10 cellular contexts compared by ENCODE assay signal in genomic region chr12:114405449-114406271, GRCh38. TPM values are rescaled to one million over a fixed set of nuclear protein-coding genes. Genes with fewer than 3 reads are reported as not detected.
DNase-seq lines count a peak whose midpoint lies in the region; ATAC-seq, FAIRE-seq and TF ChIP-seq lines count a peak whose summit lies in the region.
"Had no signal": no experiment of that assay in that cellular context is flagged by ENCODE, and none has a peak within 500 bp of the region (broad histone marks: within the 10 kb centered on the region; RNA-seq: fewer than 3 reads in every experiment).

TSS of gene TBX5 (minus strand) at chr12:114406144. CDS start at chr12:114403898, 2,246 bp downstream.

- peak within 1 kb of the TSS; percentile 33 for H2BK20ac ChIP-seq in IMR-90 (ENCODE audit: low read depth, low read length)
- no peak within 1 kb of the TSS for H2BK20ac ChIP-seq in H1 (ENCODE audit: low read length)

- peak within 1 kb of the TSS; percentile 83 for H3K4me2 ChIP-seq in IMR-90 (ENCODE audit: low read depth, low read length)
- H3K4me2 ChIP-seq in H1 (ENCODE audit: insufficient read depth in 1 of 2, low read depth in 2 of 2, low read length in 2 of 2), result peak within 1 kb of the TSS; percentile 57 to 72
- H3K4me2 ChIP-seq in mesendoderm (ENCODE audit: low read length), result peak within 1 kb of the TSS; percentile 17

- TF ChIP-seq EP300 in H1 (IDR thresholded peaks at IDR 0.05; ENCODE audit: borderline replicate concordance in 1 of 2, low read depth in 2 of 2, low read length in 2 of 2), result no peak

- 0% methylated on average over 20 of the region's 46 CpGs; no CpG with 5 or more reads in 1 of the 2 experiments for WGBS in IMR-90 (ENCODE audit: extremely low coverage in 2 of 2, insufficient read length in 1 of 2), 2 experiments
- 3% methylated on average over 39 of the region's 46 CpGs; no CpG with 5 or more reads in 1 of the 2 experiments for WGBS in H1 (ENCODE audit: extremely low coverage in 1 of 2, insufficient coverage in 1 of 2, insufficient read length in 1 of 2, insufficient replicate concordance in 2 of 2, low coverage in 1 of 2, low lambda C conversion rate in 2 of 2, missing lambda C conversion rate in 1 of 2), 2 experiments
- no CpG with 5 or more reads among the region's 46 CpGs for WGBS in mesendoderm (ENCODE audit: extremely low coverage, insufficient coverage, low lambda C conversion rate)

- H3K23ac ChIP-seq in IMR-90 (ENCODE audit: low read depth, low read length) (peak within 1 kb of the TSS; percentile 99), H1 (ENCODE audit: insufficient read length) (no peak within 1 kb of the TSS), mesendoderm (ENCODE audit: low read length) (no peak within 1 kb of the TSS)

- H3K18ac ChIP-seq in IMR-90 (ENCODE audit: low read depth, low read length) (peak within 1 kb of the TSS; percentile 88), H1 (ENCODE audit: extremely low read depth, low read length) (peak within 1 kb of the TSS; percentile 32; the same call in 1 of the 2 replicates), mesendoderm (ENCODE audit: low read length) (no peak within 1 kb of the TSS)

- peaks cover 0 to 3% (median 0%) of the 10 kb centered on the region in 3 donors for H3K36me3 Mint-ChIP-seq in naive thymus-derived CD8-positive, alpha-beta T cell

- H4K8ac ChIP-seq in IMR-90 (ENCODE audit: low read depth in 2 of 2, low read length in 2 of 2) (peak within 1 kb of the TSS; percentile 4 to 63; a peak in 2 of 4 replicates), H1 (ENCODE audit: extremely low read depth, insufficient read depth, low read length) (peak within 1 kb of the TSS; percentile 41), mesendoderm (ENCODE audit: low read depth, low read length) (no peak within 1 kb of the TSS)

- peak within 1 kb of the TSS; percentile 92 for H3K56ac ChIP-seq in IMR-90 (ENCODE audit: extremely low read depth, insufficient read depth, low read length)
- no peak within 1 kb of the TSS for H3K56ac ChIP-seq in H1 (replicated peaks; ENCODE audit: insufficient read length, low read depth, low read length)
- H3K56ac ChIP-seq in mesendoderm (ENCODE audit: low read length), result peak within 1 kb of the TSS; percentile 61

- TF ChIP-seq RAD21 in IMR-90 (IDR thresholded peaks at IDR 0.05; ENCODE audit: low read length), result no peak; the same call in 1 of the 2 replicates
- no peak; a peak in 1 of 4 replicates for TF ChIP-seq RAD21 in H1 (IDR thresholded peaks at IDR 0.05 in 1 of 2, conservative IDR thresholded peaks at IDR 0.05 in 1 of 2; ENCODE audit: low read depth in 2 of 2, low read length in 2 of 2)

- no peak within 1 kb of the TSS for H3K4me3 Mint-ChIP-seq in naive thymus-derived CD8-positive, alpha-beta T cell

- H4K20me1 ChIP-seq in IMR-90 (ENCODE audit: insufficient read depth, low read length), result peaks cover 3% of the 10 kb centered on the region; the same call in 1 of the 2 replicates
- H4K20me1 ChIP-seq in H1 (replicated peaks in 1 of 2; ENCODE audit: control insufficient read depth in 1 of 2, insufficient read depth in 2 of 2, low read length in 2 of 2), result peaks cover 18 to 29% of the 10 kb centered on the region in 2 experiments

- CTCF ChIA-PET in IMR-90 (lab: Yijun Ruan, JAX) (interaction anchor here (0.7 kb wide), 1 partner anchor 20 kb away, joined by 3 read pairs; no protein-coding TSS in a partner anchor), H1 (lab: Charles Lee; ENCODE audit: partially characterized antibody) (interaction anchor here (0.9 to 2.5 kb wide), 8 partner anchors 9 to 239 kb away, joined by 3 to 14 read pairs (median 6); no protein-coding TSS in a partner anchor)

- peak within 1 kb of the TSS; percentile 91 for H4K91ac ChIP-seq in IMR-90 (ENCODE audit: insufficient read depth, low read depth, low read length)
- no peak within 1 kb of the TSS for H4K91ac ChIP-seq in H1 (replicated peaks; ENCODE audit: insufficient read length, low read length)

- H2AFZ ChIP-seq in IMR-90 (replicated peaks; ENCODE audit: low read length, poor library complexity), result peak within 1 kb of the TSS; percentile 66
- no peak within 1 kb of the TSS for H2AFZ ChIP-seq in H1 (ENCODE audit: low read length)

- TF ChIP-seq CTCF in IMR-90 (conservative IDR thresholded peaks at IDR 0.05; ENCODE audit: low read depth, low read length) (no peak), H1 (IDR thresholded peaks at IDR 0.05; ENCODE audit: control extremely low read depth in 1 of 3, insufficient read depth in 1 of 3, low read depth in 1 of 3, low read length in 3 of 3) (no peak)

- intact Hi-C loops in IMR-90 (cut with micrococcal nuclease), result loop anchor here (1.0 kb wide), 2 partner anchors 71 to 103 kb away; no protein-coding TSS in a partner anchor

- H2AK9ac ChIP-seq in IMR-90 (replicated peaks; ENCODE audit: low read depth, low read length, poor library complexity), result peak within 1 kb of the TSS; percentile 74

- H3K4ac ChIP-seq in IMR-90 (ENCODE audit: low read depth, low read length) (peak within 1 kb of the TSS; percentile 97), H1 (replicated peaks; ENCODE audit: insufficient read length, low read depth, low read length) (no peak within 1 kb of the TSS), mesendoderm (ENCODE audit: low read depth, low read length) (no peak within 1 kb of the TSS)

- H4K5ac ChIP-seq in IMR-90 (ENCODE audit: low read depth, low read length), result peak within 1 kb of the TSS; percentile 69
- H4K5ac ChIP-seq in H1 (ENCODE audit: insufficient read length, low read depth, low read length), result no peak within 1 kb of the TSS
- no peak within 1 kb of the TSS for H4K5ac ChIP-seq in mesendoderm (ENCODE audit: low read length)

- H2BK12ac ChIP-seq in H1 (ENCODE audit: low read depth, low read length), result peak within 1 kb of the TSS; percentile 68; the same call in 1 of the 2 replicates

- ATAC-seq in IMR-90 (ENCODE audit: low read depth), result peak; percentile 21
- ATAC-seq in GM18867 (IDR thresholded peaks at IDR 0.05; ENCODE audit: unreplicated experiment), result no peak
- no peak for ATAC-seq in GM18868 (IDR thresholded peaks at IDR 0.05; ENCODE audit: unreplicated experiment)
- no peak for ATAC-seq in naive thymus-derived CD8-positive, alpha-beta T cell

- no peaks in the 10 kb centered on the region for H3K79me1 ChIP-seq in IMR-90 (ENCODE audit: low read depth in 1 of 2, low read length in 2 of 2)
- no peaks in the 10 kb centered on the region for H3K79me1 ChIP-seq in H1 (ENCODE audit: low read depth, low read length)
- no peaks in the 10 kb centered on the region for H3K79me1 ChIP-seq in mesendoderm (ENCODE audit: low read length)

- peaks cover 12 to 36% (median 15%) of the 10 kb centered on the region in 4 donors for H3K4me1 Mint-ChIP-seq in naive thymus-derived CD8-positive, alpha-beta T cell

- H2BK15ac ChIP-seq in IMR-90 (ENCODE audit: low read depth, low read length) (peak within 1 kb of the TSS; percentile 48; the same call in 2 of the 3 replicates), H1 (ENCODE audit: low read length) (no peak within 1 kb of the TSS), mesendoderm (replicated peaks; ENCODE audit: low read depth) (no peak within 1 kb of the TSS)

- no peaks in the 10 kb centered on the region for H3K23me2 ChIP-seq in H1 (ENCODE audit: low read depth, low read length)

- H3K9ac ChIP-seq in IMR-90 (ENCODE audit: low read depth, low read length) (peak within 1 kb of the TSS; percentile 99), H1 (replicated peaks in 1 of 4; ENCODE audit: extremely low read depth in 1 of 4, low read depth in 3 of 4, low read length in 3 of 4) (no peak within 1 kb of the TSS), mesendoderm (ENCODE audit: low read length) (peak within 1 kb of the TSS; percentile 18)

- no peak within 1 kb of the TSS for H3K27ac Mint-ChIP-seq in naive thymus-derived CD8-positive, alpha-beta T cell

- no peak for FAIRE-seq in H1 (lab: Jason Lieb, UNC)

- no peaks in the 10 kb centered on the region for H3K27me3 ChIP-seq in IMR-90 (ENCODE audit: control insufficient read depth, insufficient read depth, low read length)
- peaks cover 97 to 100% (median 100%) of the 10 kb centered on the region in 4 experiments for H3K27me3 ChIP-seq in H1 (replicated peaks in 1 of 4; ENCODE audit: control insufficient read depth in 3 of 4, extremely low read depth in 1 of 4, insufficient read depth in 3 of 4, low read length in 3 of 4)
- H3K27me3 ChIP-seq in mesendoderm (ENCODE audit: insufficient read depth, low read length, poor library complexity), result peaks cover 92% of the 10 kb centered on the region

- H3K4me1 ChIP-seq in IMR-90 (ENCODE audit: control insufficient read depth, insufficient read depth, low read length) (peaks cover 5% of the 10 kb centered on the region), H1 (replicated peaks in 1 of 4; ENCODE audit: control insufficient read depth in 3 of 4, insufficient read depth in 4 of 4, low read length in 3 of 4) (peaks cover 8 to 52% (median 29%) of the 10 kb centered on the region in 4 experiments), mesendoderm (ENCODE audit: control insufficient read depth, low read depth, low read length) (no peaks in the 10 kb centered on the region)

- peaks cover 9% of the 10 kb centered on the region; the same call in 1 of the 2 replicates for H3K36me3 ChIP-seq in IMR-90 (ENCODE audit: control insufficient read depth, insufficient read depth, low read length)
- H3K36me3 ChIP-seq in H1 (ENCODE audit: control insufficient read depth in 2 of 4, insufficient read depth in 4 of 4, low read length in 3 of 4), result no peaks in the 10 kb centered on the region; a peak in 1 of 8 replicates
- H3K36me3 ChIP-seq in mesendoderm (ENCODE audit: control insufficient read depth, insufficient read depth, low read length), result no peaks in the 10 kb centered on the region

- H3K9me3 ChIP-seq in IMR-90 (ENCODE audit: control insufficient read depth, insufficient read depth, low read length), result no peaks in the 10 kb centered on the region
- H3K9me3 ChIP-seq in H1 (ENCODE audit: insufficient read depth in 2 of 2, low read depth in 1 of 2, low read length in 1 of 2), result no peaks in the 10 kb centered on the region; a peak in 1 of 4 replicates

- peak within 1 kb of the TSS; percentile 88 for H2BK120ac ChIP-seq in IMR-90 (ENCODE audit: low read depth, low read length)
- no peak within 1 kb of the TSS for H2BK120ac ChIP-seq in H1 (replicated peaks; ENCODE audit: low read depth, low read length)
- no peak within 1 kb of the TSS for H2BK120ac ChIP-seq in mesendoderm (ENCODE audit: low read depth, low read length)

- no peaks in the 10 kb centered on the region for H3K79me2 ChIP-seq in H1 (ENCODE audit: control insufficient read depth in 1 of 2, insufficient read depth in 2 of 2, low read length in 2 of 2)
- no peaks in the 10 kb centered on the region for H3K79me2 ChIP-seq in mesendoderm (ENCODE audit: control insufficient read depth, insufficient read depth, low read length)

- H3K27ac ChIP-seq in IMR-90 (ENCODE audit: insufficient read depth, low read length) (peak within 1 kb of the TSS; percentile 100), H1 (ENCODE audit: low read depth, low read length) (no peak within 1 kb of the TSS), mesendoderm (ENCODE audit: low read depth, low read length) (no peak within 1 kb of the TSS)

- TF ChIP-seq POLR2A in IMR-90 (IDR thresholded peaks at IDR 0.05; ENCODE audit: low read depth, low read length) (no peak; the same call in 1 of the 2 replicates), H1 (IDR thresholded peaks at IDR 0.05; ENCODE audit: control extremely low read depth in 1 of 2, low read depth in 2 of 2, low read length in 2 of 2) (no peak)

- H2AK5ac ChIP-seq in IMR-90 (ENCODE audit: low read depth, low read length) (peak within 1 kb of the TSS; percentile 47; the same call in 1 of the 2 replicates), H1 (ENCODE audit: low read depth, low read length) (no peak within 1 kb of the TSS), mesendoderm (ENCODE audit: low read length) (no peak within 1 kb of the TSS)

- dilution Hi-C loops in IMR-90 (cut with HindIII; ENCODE audit: low sequenced_read_pairs, unreplicated experiment), result no loop called here

- H3K27me3 Mint-ChIP-seq in naive thymus-derived CD8-positive, alpha-beta T cell, result peaks cover 41 to 98% (median 82%) of the 10 kb centered on the region in 5 donors

- H3K9me3 Mint-ChIP-seq in naive thymus-derived CD8-positive, alpha-beta T cell, result peaks cover 0 to 8% (median 0%) of the 10 kb centered on the region in 9 donors

- peak within 1 kb of the TSS; percentile 95 for H2BK5ac ChIP-seq in IMR-90 (ENCODE audit: low read depth, low read length, poor library complexity, severe bottlenecking)
- no peak within 1 kb of the TSS for H2BK5ac ChIP-seq in H1 (ENCODE audit: low read depth, low read length)
- no peak within 1 kb of the TSS for H2BK5ac ChIP-seq in mesendoderm (ENCODE audit: low read length)

- in situ Hi-C loops in IMR-90 (cut with MboI; ENCODE audit: low sequenced_read_pairs), result loop anchor here (25.0 kb wide), 2 partner anchors 932 to 1218 kb away; partner anchors contain the start of genes DDX54 and RITA1

- peak within 1 kb of the TSS; percentile 83 for H3K14ac ChIP-seq in IMR-90 (replicated peaks; ENCODE audit: low read depth, low read length)
- H3K14ac ChIP-seq in H1 (ENCODE audit: insufficient read length), result no peak within 1 kb of the TSS

- H3K4me3 ChIP-seq in IMR-90 (ENCODE audit: insufficient read depth, low read depth, low read length), result peak within 1 kb of the TSS; percentile 97
- peak within 1 kb of the TSS in 3 of 4 experiments; percentile 7 to 29 (median 14); a peak in 4 of 8 replicates for H3K4me3 ChIP-seq in H1 (ENCODE audit: extremely low read depth in 1 of 4, insufficient read depth in 2 of 4, low read depth in 3 of 4, low read length in 4 of 4)
- H3K4me3 ChIP-seq in mesendoderm (ENCODE audit: low read length), result no peak within 1 kb of the TSS

- peak; percentile 83 for DNase-seq in DMS79 treated with DMSO at 0.1 percent for 48 hours (lab: John Stamatoyannopoulos, UW)
- DNase-seq in IMR-90, result peak; percentile 93
- DNase-seq in H1 (ENCODE audit: low read depth in 1 of 2, low spot score in 2 of 2), result no peak
- peak; percentile 60 for DNase-seq in mesendoderm
- DNase-seq in NCI-H1694 treated with DMSO at 0.1 percent for 48 hours (lab: John Stamatoyannopoulos, UW), result no peak
- no peak for DNase-seq in naive thymus-derived CD8-positive, alpha-beta T cell
- DNase-seq: activated effector memory CD4-positive, alpha-beta T cell treated with anti-CD3 and anti-CD28 coated beads, Interleukin-2, amount 50 U/mL, for 16 hours; erythroblast had no signal

- no peaks in the 10 kb centered on the region for H3K9me1 ChIP-seq in IMR-90 (ENCODE audit: insufficient read depth, low read length)

- no TSS peak for BruUV-seq in IMR-90 (replicated peaks; lab: Mats Ljungman, UMichigan)

- POLR2A ChIA-PET in IMR-90 (lab: Charles Lee; ENCODE audit: unreplicated experiment), result interaction anchor here (0.9 to 1.1 kb wide), 2 partner anchors 14 to 75 kb away, joined by 3 read pairs; no protein-coding TSS in a partner anchor
- POLR2A ChIA-PET in H1 (lab: Charles Lee; ENCODE audit: partially characterized antibody), result interaction anchor here (0.7 to 0.9 kb wide), 2 partner anchors 21 to 45 kb away, joined by 3 read pairs; no protein-coding TSS in a partner anchor
- POLR2A ChIA-PET in naive thymus-derived CD8-positive, alpha-beta T cell (lab: Charles Lee), result no interaction called here

RNA-seq across cellular contexts. Expression of gene TBX5, which starts in this region (rescaled TPM):
- 10.8 and 13.3 TPM in 2 replicates for total RNA-seq in IMR-90 (2012; rRNA removed)
- polyA plus RNA-seq in IMR-90 (2012; rRNA removed) (14.7 and 16.6 TPM in 2 replicates), H1 (2011; rRNA removed) (0.05 TPM in 1 of 2 replicates, not detected in the other)
- 8.9 and 16.8 TPM in 2 replicates for polyA plus RNA-seq in IMR-90 (2012; cell fraction: cytosol; rRNA removed)
- 36.1 and 51.2 TPM in 2 replicates for polyA plus RNA-seq in IMR-90 (2012; cell fraction: nucleus; rRNA removed; ENCODE audit: low replicate concordance)
- total RNA-seq in H1 (2021; fragmentation: NEBNext Ultra II Directional; extraction: Animal tissue kit (Norgen Biotek cat#: 25700)), result 0.08 TPM in 1 of 2 replicates, not detected in the other
- polyA plus RNA-seq in H1 (2011; cell fraction: cytosol; rRNA removed), result not detected
- polyA plus RNA-seq in H1 (2011; cell fraction: nucleus; rRNA removed), result not detected
- 0.13 TPM in 1 of 4 replicates, not detected in the others for polyA plus RNA-seq in H1 (2012, experiment 1 of 2)
- polyA plus RNA-seq in H1 (2012, experiment 2 of 2), result not detected
- polyA plus RNA-seq in H1 (2013, experiment 1 of 2), result 0.08 TPM
- 0.09 TPM for polyA plus RNA-seq in H1 (2013, experiment 2 of 2)
- not detected in 2 replicates for polyA minus RNA-seq in H1 (2011; rRNA and poly(A)+ RNA removed)
- not detected for polyA minus RNA-seq in H1 (2011; cell fraction: cytosol; rRNA and poly(A)+ RNA removed)
- not detected for polyA minus RNA-seq in H1 (2011; cell fraction: nucleus; rRNA and poly(A)+ RNA removed)
- polyA plus RNA-seq in mesendoderm (2013, experiment 1 of 2), result 0.10 TPM
- polyA plus RNA-seq in mesendoderm (2013, experiment 2 of 2), result 0.13 TPM
- total RNA-seq in naive thymus-derived CD8-positive, alpha-beta T cell, result not detected
- not detected for polyA plus RNA-seq in naive thymus-derived CD8-positive, alpha-beta T cell

Comparison
In these comparisons a context has a peak if more than half of its experiments do, and no peak if none do; other contexts are left out.
1. RNA of gene TBX5 (total RNA-seq): 10.8 to 13.3 TPM in IMR-90; 0.08 TPM in H1 and not detected in naive thymus-derived CD8-positive, alpha-beta T cell; every median in the first group is over 10 times any median in the second.
2. RNA of gene TBX5 (polyA plus RNA-seq): 8.9 to 51.2 TPM in IMR-90; 0.05 to 0.13 TPM in H1 and not detected in naive thymus-derived CD8-positive, alpha-beta T cell; every median in the first group is over 4 times any median in the second.
3. DNase-seq: peak in DMS79 treated with DMSO at 0.1 percent for 48 hours (single experiment), IMR-90 (single experiment) and mesendoderm (single experiment); none in H1 (0 of 2), NCI-H1694 treated with DMSO at 0.1 percent for 48 hours (single experiment) and naive thymus-derived CD8-positive, alpha-beta T cell (0 of 10).
4. H3K4me2 ChIP-seq: peak in every context shown above with its lines; median percentile 83 in IMR-90; 64 in H1; 17 in mesendoderm.
5. H3K9ac ChIP-seq: peak in IMR-90 (single experiment) and mesendoderm (single experiment); none in H1 (0 of 4).